ENCODE assay signal across 21 cellular contexts in genomic region chr2:46361920-46362666, GRCh38.
DNase-seq lines count a peak whose midpoint lies in the region; ATAC-seq and TF ChIP-seq lines count a peak whose summit lies in the region.
"Had no signal": no experiment of that assay in that cellular context is flagged by ENCODE, and none has a peak within 500 bp of the region (broad histone marks: within the 10 kb centered on the region; RNA-seq: fewer than 3 reads in every experiment).

No MANE protein-coding gene starts in this region.

- peak overlapping the region; percentile 74 for H3K27ac Mint-ChIP-seq in activated naive CD4-positive, alpha-beta T cell treated with anti-CD3 and anti-CD28 coated beads, Interleukin-2, amount 10 ng/mL, durations not matched to agents 7 days and 5 days
- H3K27ac Mint-ChIP-seq: activated naive CD8-positive, alpha-beta T cell treated with anti-CD3 and anti-CD28 coated beads for 36 hours; memory B cell; T-helper 1 cell treated with Interleukin-12 subunit alpha and Interleukin-12 subunit beta and Interleukin-4 antibody, amounts not matched to agents 30 μg/mL and 1 μg/mL, for 36 hours had no signal

- ATAC-seq in left lung, result no peak
- ATAC-seq: psoas muscle had no signal

- peaks cover 5% of the 10 kb centered on the region for H3K27me3 Mint-ChIP-seq in activated naive CD4-positive, alpha-beta T cell treated with anti-CD3 and anti-CD28 coated beads, Interleukin-2, amount 10 ng/mL, durations not matched to agents 7 days and 5 days
- H3K27me3 Mint-ChIP-seq: activated naive CD8-positive, alpha-beta T cell treated with anti-CD3 and anti-CD28 coated beads for 36 hours; central memory CD8-positive, alpha-beta T cell; memory B cell had no signal

- H3K27ac ChIP-seq in KOPT-K1 (ENCODE audit: low read depth, low read length, poor library complexity, severe bottlenecking), result peak overlapping the region; percentile 44
- peak overlapping the region; percentile 52 to 58 for H3K27ac ChIP-seq in left lung
- peak overlapping the region; percentile 29 to 43 for H3K27ac ChIP-seq in tibial artery
- H3K27ac ChIP-seq: psoas muscle, SJCRH30, VCaP had no signal

- DNase-seq in activated naive CD4-positive, alpha-beta T cell treated with anti-CD3 and anti-CD28 coated beads, Interleukin-2, amount 10 ng/mL, durations not matched to agents 7 days and 5 days, result no peak
- DNase-seq in activated naive CD4-positive, alpha-beta T cell treated with Interleukin-2 at 50 U/mL for 16 hours, result no peak
- DNase-seq in left lung (no peak), tibial artery (no peak), BE2C (no peak), superior temporal gyrus (ENCODE audit: extremely low spot score) (no peak)
- DNase-seq: activated naive CD8-positive, alpha-beta T cell treated with anti-CD3 and anti-CD28 coated beads for 36 hours; dorsolateral prefrontal cortex; glutamatergic neuron; H7; Kasumi-1; NCI-H1048; NCI-H187; NCI-H524 treated with DMSO at 0.1 percent for 48 hours; psoas muscle; SJCRH30 had no signal

- H3K4me3 Mint-ChIP-seq in activated naive CD4-positive, alpha-beta T cell treated with anti-CD3 and anti-CD28 coated beads, Interleukin-2, amount 10 ng/mL, durations not matched to agents 7 days and 5 days, result no peak overlapping the region
- H3K4me3 Mint-ChIP-seq: activated naive CD8-positive, alpha-beta T cell treated with anti-CD3 and anti-CD28 coated beads for 36 hours; central memory CD8-positive, alpha-beta T cell; memory B cell had no signal

- intact Hi-C loops in left lung (cut with DNase I), result loop anchor here (10.0 kb wide), 2 partner anchors 297 to 347 kb away; no protein-coding TSS in a partner anchor
- intact Hi-C loops in tibial artery (cut with DNase I; ENCODE audit: low total_unique reads), result loop anchor here (5.0 to 10.0 kb wide), 2 partner anchors 130 to 513 kb away; no protein-coding TSS in a partner anchor

- H3K9me3 Mint-ChIP-seq in activated naive CD4-positive, alpha-beta T cell treated with anti-CD3 and anti-CD28 coated beads, Interleukin-2, amount 10 ng/mL, durations not matched to agents 7 days and 5 days, result peaks cover 6% of the 10 kb centered on the region
- H3K9me3 Mint-ChIP-seq: activated naive CD8-positive, alpha-beta T cell treated with anti-CD3 and anti-CD28 coated beads for 36 hours; central memory CD8-positive, alpha-beta T cell; memory B cell had no signal

- CTCF ChIA-PET in activated naive CD4-positive, alpha-beta T cell treated with anti-CD3 and anti-CD28 coated beads, Interleukin-2, amount 10 ng/mL, durations not matched to agents 7 days and 5 days (lab: Charles Lee), result interaction anchor here (0.7 to 2.5 kb wide), 11 partner anchors 9 to 369 kb away, joined by 3 to 24 read pairs (median 4); no protein-coding TSS in a partner anchor

- H3K9me3 ChIP-seq in KOPT-K1 (ENCODE audit: insufficient read depth, low read length, poor library complexity, severe bottlenecking) (no peaks in the 10 kb centered on the region), left lung (no peaks in the 10 kb centered on the region), tibial artery (no peaks in the 10 kb centered on the region), BE2C (no peaks in the 10 kb centered on the region)
- H3K9me3 ChIP-seq: psoas muscle, SJCRH30 had no signal

- H3K4me3 ChIP-seq in left lung (no peak overlapping the region), tibial artery (no peak overlapping the region), BE2C (ENCODE audit: low read depth, low read length) (no peak overlapping the region)
- H3K4me3 ChIP-seq: dorsolateral prefrontal cortex, psoas muscle, SJCRH30 had no signal

- no peaks in the 10 kb centered on the region for H3K27me3 ChIP-seq in left lung
- H3K27me3 ChIP-seq in tibial artery, result no peaks in the 10 kb centered on the region
- no peaks in the 10 kb centered on the region for H3K27me3 ChIP-seq in BE2C
- H3K27me3 ChIP-seq: SJCRH30 had no signal

- H3K36me3 ChIP-seq in KOPT-K1 (ENCODE audit: insufficient read depth, low read length) (no peaks in the 10 kb centered on the region; the same call in 1 of the 2 replicates), left lung (peaks cover 0 to 54% of the 10 kb centered on the region in 2 donors), tibial artery (peaks cover 42 to 58% (median 56%) of the 10 kb centered on the region in 3 donors), BE2C (no peaks in the 10 kb centered on the region)
- H3K36me3 ChIP-seq: SJCRH30 had no signal

- H3K4me1 Mint-ChIP-seq in activated naive CD4-positive, alpha-beta T cell treated with anti-CD3 and anti-CD28 coated beads, Interleukin-2, amount 10 ng/mL, durations not matched to agents 7 days and 5 days, result peaks cover 54% of the 10 kb centered on the region
- H3K4me1 Mint-ChIP-seq: memory B cell had no signal

- H3K4me1 ChIP-seq in left lung (peaks cover 18 to 60% of the 10 kb centered on the region in 2 donors), tibial artery (peaks cover 0 to 23% (median 4%) of the 10 kb centered on the region in 4 donors), BE2C (peaks cover 14% of the 10 kb centered on the region)

- TF ChIP-seq CTCF in left lung (IDR thresholded peaks at IDR 0.05), result no peak
- no peak for TF ChIP-seq CTCF in tibial artery (IDR thresholded peaks at IDR 0.05)
- no peak for TF ChIP-seq CTCF in BE2C (IDR thresholded peaks at IDR 0.05; ENCODE audit: low read depth, low read length)

- H3K36me3 Mint-ChIP-seq in activated naive CD4-positive, alpha-beta T cell treated with anti-CD3 and anti-CD28 coated beads, Interleukin-2, amount 10 ng/mL, durations not matched to agents 7 days and 5 days, result peaks cover 35% of the 10 kb centered on the region
- H3K36me3 Mint-ChIP-seq: memory B cell had no signal
